In genomic region chr18:32919799-32920198, GRCh38 we compare ENCODE assay signal across 9 cellular contexts.
DNase-seq lines count a peak whose midpoint lies in the region; ATAC-seq and TF ChIP-seq lines count a peak whose summit lies in the region.
"Had no signal": no experiment of that assay in that cellular context is flagged by ENCODE, and none has a peak within 500 bp of the region (broad histone marks: within the 10 kb centered on the region; RNA-seq: fewer than 3 reads in every experiment).

No MANE protein-coding gene starts in this region.

- no peak overlapping the region for H3K27ac Mint-ChIP-seq in stimulated activated effector memory CD8-positive, alpha-beta T cell treated with anti-CD3 and anti-CD28 coated beads, Interleukin-12 subunit alpha, Interleukin-12 subunit beta, amount 100 ng/mL, for 72 hours

- H3K4me1 ChIP-seq in sigmoid colon: no peaks in the 10 kb centered on the region

- H3K4me1 Mint-ChIP-seq in stimulated activated effector memory CD8-positive, alpha-beta T cell treated with anti-CD3 and anti-CD28 coated beads, Interleukin-12 subunit alpha, Interleukin-12 subunit beta, amount 100 ng/mL, for 72 hours: no peaks in the 10 kb centered on the region

- 38 to 60% methylated on average over 2 of the region's 2 CpGs for WGBS in sigmoid colon, 2 donors

- H3K4me3 ChIP-seq in sigmoid colon: no peak overlapping the region

- no peak overlapping the region for H3K27ac ChIP-seq in sigmoid colon
- H3K27ac ChIP-seq: neutrophil had no signal

- DNase-seq in GDM1 (lab: John Stamatoyannopoulos, UW): peak; percentile 10
- DNase-seq in NCI-H774 (lab: John Stamatoyannopoulos, UW): peak; percentile 10
- peak; percentile 26 to 37 for DNase-seq in dermis microvascular lymphatic vessel endothelial cell (ENCODE audit: low read depth in 2 of 2)
- no peak for DNase-seq in stimulated activated effector memory CD8-positive, alpha-beta T cell treated with anti-CD3 and anti-CD28 coated beads, Interleukin-12 subunit alpha, Interleukin-12 subunit beta, amount 100 ng/mL, for 72 hours (ENCODE audit: low spot score in 2 of 2)
- DNase-seq in sigmoid colon: no peak
- DNase-seq in NCI-H1048 (lab: John Stamatoyannopoulos, UW): no peak

- peaks cover 3% of the 10 kb centered on the region for H3K9me3 Mint-ChIP-seq in stimulated activated effector memory CD8-positive, alpha-beta T cell treated with anti-CD3 and anti-CD28 coated beads, Interleukin-12 subunit alpha, Interleukin-12 subunit beta, amount 100 ng/mL, for 72 hours

- TF ChIP-seq CTCF in sigmoid colon (IDR thresholded peaks at IDR 0.05): no peak

- H3K4me3 Mint-ChIP-seq in stimulated activated effector memory CD8-positive, alpha-beta T cell treated with anti-CD3 and anti-CD28 coated beads, Interleukin-12 subunit alpha, Interleukin-12 subunit beta, amount 100 ng/mL, for 72 hours: no peak overlapping the region

- intact Hi-C loops in sigmoid colon (cut with DNase I): loop anchor here (10.0 kb wide), 1 partner anchor 205 kb away; no protein-coding TSS in a partner anchor

- H3K27me3 ChIP-seq in sigmoid colon: no peaks in the 10 kb centered on the region
- H3K27me3 ChIP-seq: neutrophil had no signal

- TF ChIP-seq POLR2A in sigmoid colon (IDR thresholded peaks at IDR 0.05): no peak

- TF ChIP-seq EP300 in sigmoid colon (IDR thresholded peaks at IDR 0.05): no peak

- ATAC-seq in GM21390 (IDR thresholded peaks at IDR 0.05; ENCODE audit: unreplicated experiment): peak; percentile 82
- peak; percentile 91 for ATAC-seq in HG03469 (IDR thresholded peaks at IDR 0.05; ENCODE audit: unreplicated experiment)
- peak; percentile 60 for ATAC-seq in stimulated activated effector memory CD8-positive, alpha-beta T cell treated with anti-CD3 and anti-CD28 coated beads, Interleukin-12 subunit alpha, Interleukin-12 subunit beta, amount 100 ng/mL, for 72 hours

- no peaks in the 10 kb centered on the region for H3K9me3 ChIP-seq in sigmoid colon
- H3K9me3 ChIP-seq: neutrophil had no signal

- H3K36me3 Mint-ChIP-seq in stimulated activated effector memory CD8-positive, alpha-beta T cell treated with anti-CD3 and anti-CD28 coated beads, Interleukin-12 subunit alpha, Interleukin-12 subunit beta, amount 100 ng/mL, for 72 hours: no peaks in the 10 kb centered on the region

- H3K36me3 ChIP-seq in sigmoid colon: no peaks in the 10 kb centered on the region
- H3K36me3 ChIP-seq: neutrophil had no signal

Comparison
In these comparisons a context has a peak if more than half of its experiments do, and no peak if none do; other contexts are left out.
1. DNase-seq: peak in GDM1 (single experiment), NCI-H774 (single experiment) and dermis microvascular lymphatic vessel endothelial cell (2 of 2); none in stimulated activated effector memory CD8-positive, alpha-beta T cell treated with anti-CD3 and anti-CD28 coated beads, Interleukin-12 subunit alpha, Interleukin-12 subunit beta, amount 100 ng/mL, for 72 hours (0 of 2), sigmoid colon (single experiment) and NCI-H1048 (single experiment).
2. Peak in every context shown above with its lines, with median percentiles within 50 percentile points of each other: ATAC-seq.